ENCODE assay signal across 8 cellular contexts in the genomic region with DNA sequence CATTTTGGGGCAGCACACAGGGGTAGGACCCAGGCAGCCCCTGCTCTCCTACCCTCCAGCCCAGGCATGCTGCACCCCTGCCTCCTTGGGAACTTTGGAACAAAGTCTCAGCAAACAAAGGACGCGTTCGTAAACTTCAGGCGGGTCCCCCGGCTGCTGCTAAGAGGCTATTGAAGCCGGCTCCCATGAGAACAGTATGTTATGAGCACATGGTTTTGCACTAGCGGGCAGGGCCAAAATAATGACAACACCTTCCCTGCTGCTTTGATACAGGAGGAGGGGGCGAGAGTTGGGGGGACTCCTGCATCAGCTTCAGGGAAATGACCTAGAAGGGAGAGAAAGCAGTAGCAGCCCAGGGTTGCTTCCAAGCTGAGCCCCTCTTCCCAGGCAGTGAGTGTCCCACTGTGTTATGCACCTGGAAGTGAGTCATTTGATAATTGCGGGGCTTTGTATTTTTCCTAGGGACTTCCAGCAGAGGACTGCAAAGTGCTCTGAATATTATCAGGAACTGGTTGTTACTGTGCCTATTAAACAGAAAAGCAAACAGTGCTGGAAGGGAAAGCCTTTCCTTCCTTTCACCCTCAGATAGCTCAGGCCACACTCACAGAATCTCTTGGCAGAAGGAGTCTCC. TPM values are rescaled to one million over a fixed set of nuclear protein-coding genes. Genes with fewer than 3 reads are reported as not detected.
DNase-seq lines count a peak whose midpoint lies in the region; TF ChIP-seq lines count a peak whose summit lies in the region.

No MANE protein-coding gene starts in this region.

- H3K4me3 Mint-ChIP-seq in HFFc6: peak overlapping the region; percentile 86

- H3K4me1 ChIP-seq in parathyroid adenoma: peaks cover 2% of the 10 kb centered on the region

- H3K4me3 ChIP-seq in parathyroid adenoma (ENCODE audit: low read depth, low read length): no peak overlapping the region

- TF ChIP-seq CTCF in HFFc6 (IDR thresholded peaks at IDR 0.05) (no peak), parathyroid adenoma (IDR thresholded peaks at IDR 0.05) (no peak), GM20000 (IDR thresholded peaks at IDR 0.05; ENCODE audit: extremely low read depth, missing control alignments) (no peak)

- H3K4me1 Mint-ChIP-seq in HFFc6 (ENCODE audit: low read depth): peaks cover 100% of the 10 kb centered on the region

- H3K27ac Mint-ChIP-seq in HFFc6: peak overlapping the region; percentile 98

- no peak overlapping the region for H2AFZ ChIP-seq in parathyroid adenoma

- peaks cover 24% of the 10 kb centered on the region for H3K27me3 Mint-ChIP-seq in HFFc6 (ENCODE audit: insufficient read depth)

- peak overlapping the region; percentile 51 for H3K27ac ChIP-seq in parathyroid adenoma

- H3K27me3 ChIP-seq in parathyroid adenoma (ENCODE audit: control insufficient read depth, insufficient read depth, low read length): no peaks in the 10 kb centered on the region

- H3K9me3 ChIP-seq in parathyroid adenoma (ENCODE audit: control insufficient read depth, low read length): no peaks in the 10 kb centered on the region

- H3K9ac ChIP-seq in parathyroid adenoma: no peak overlapping the region

- in situ Hi-C loops in SK-MEL-5 (cut with HindIII; ENCODE audit: low pct_unique_long_range_greater_than_20kb, low sequenced_read_pairs): no loop called here

- H3K79me2 ChIP-seq in parathyroid adenoma: peaks cover 30% of the 10 kb centered on the region

- peak; percentile 67 for DNase-seq in HFFc6
- peak; percentile 52 for DNase-seq in SK-MEL-5 (ENCODE audit: low read depth, low spot score)
- peak; percentile 62 for DNase-seq in glomerular visceral epithelial cell (ENCODE audit: extremely low spot score)
- DNase-seq in SKM-1 treated with dmso at 0.1 percent for 144 hours (lab: John Stamatoyannopoulos, UW; ENCODE audit: unreplicated experiment): no peak
- no peak for DNase-seq in stimulated activated CD4-positive, alpha-beta T cell treated with anti-CD3 and anti-CD28 coated beads, Interleukin-2, amount 100 ng/mL, for 24 hours
- no peak for DNase-seq in SIG-M5 treated with dmso at 0.1 percent for 504 hours (lab: John Stamatoyannopoulos, UW; ENCODE audit: unreplicated experiment)
- no peak for DNase-seq in GM20000 (ENCODE audit: low spot score)

- no peaks in the 10 kb centered on the region for H3K9me3 Mint-ChIP-seq in HFFc6

- no peaks in the 10 kb centered on the region for H3K36me3 ChIP-seq in parathyroid adenoma (ENCODE audit: control insufficient read depth, insufficient read depth, low read length)

- H3K4me2 ChIP-seq in parathyroid adenoma (ENCODE audit: low read length): no peak overlapping the region

- peaks cover 28% of the 10 kb centered on the region for H3K36me3 Mint-ChIP-seq in HFFc6 (ENCODE audit: low read depth)

RNA-seq across cellular contexts. Expression of a gene that starts 6.9 kb away (rescaled TPM):
- total RNA-seq in HFFc6 (2021; fragmentation: NEBNext Ultra II Directional; extraction: Animal tissue kit (Norgen Biotek cat#: 25700)): 10 to 100 TPM; 23.9 to 34.7 (median 29.7) TPM
- 10.3 and 12.7 TPM in 2 replicates for total RNA-seq in SK-MEL-5 (2014; rRNA removed; shearing (Covaris generic))
- 86.6 and 109 TPM in 2 replicates for polyA plus RNA-seq in SK-MEL-5 (2015; cell fraction: cytosol; rRNA removed)
- polyA plus RNA-seq in SK-MEL-5 (2015; cell fraction: nucleus; rRNA removed): 38.0 and 41.5 TPM in 2 replicates

RNA-seq across cellular contexts. Expression of a gene that starts 22.3 kb away (rescaled TPM):
- total RNA-seq in HFFc6 (2021; fragmentation: NEBNext Ultra II Directional; extraction: Animal tissue kit (Norgen Biotek cat#: 25700)): 1 to 10 TPM in 1 of 6 experiments, under 1 TPM in 5; 0.35 to 1.1 (median 0.41) TPM
- total RNA-seq in SK-MEL-5 (2014; rRNA removed; shearing (Covaris generic)): 0.21 and 0.35 TPM in 2 replicates
- 0.19 and 0.79 TPM in 2 replicates for polyA plus RNA-seq in SK-MEL-5 (2015; cell fraction: cytosol; rRNA removed)
- 1.6 and 2.1 TPM in 2 replicates for polyA plus RNA-seq in SK-MEL-5 (2015; cell fraction: nucleus; rRNA removed)

Comparison
In these comparisons a context has a peak if more than half of its experiments do, and no peak if none do; other contexts are left out.
1. DNase-seq: peak in HFFc6 (single experiment), SK-MEL-5 (single experiment) and glomerular visceral epithelial cell (single experiment); none in SKM-1 treated with dmso at 0.1 percent for 144 hours (single experiment), stimulated activated CD4-positive, alpha-beta T cell treated with anti-CD3 and anti-CD28 coated beads, Interleukin-2, amount 100 ng/mL, for 24 hours (0 of 2), SIG-M5 treated with dmso at 0.1 percent for 504 hours (single experiment) and GM20000 (single experiment).